Comparison of ENCODE assay signal across 11 cellular contexts in the genomic region with DNA sequence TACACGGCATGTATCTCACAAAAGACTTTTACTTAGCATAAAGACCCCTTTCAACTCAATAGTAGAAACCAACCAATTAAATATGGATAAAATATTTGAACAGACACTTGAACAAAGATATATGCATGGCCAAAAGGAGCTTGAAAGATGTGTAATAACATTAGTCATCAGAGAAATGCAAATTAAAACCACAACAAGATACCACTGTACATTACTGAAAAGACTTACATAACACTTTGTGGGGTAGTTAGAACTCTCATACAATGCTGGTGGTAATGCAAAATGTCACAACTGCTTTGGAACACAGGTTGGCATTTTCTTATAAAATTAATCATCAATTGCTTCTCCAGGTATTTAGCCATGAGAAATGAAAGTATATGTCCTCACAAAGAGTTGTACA.
A peak's percentile ranks its signal among the peaks of the same experiment; 100 is the strongest.
DNase-seq lines count a peak whose midpoint lies in the region; ATAC-seq, FAIRE-seq and TF ChIP-seq lines count a peak whose summit lies in the region.
"Had no signal": no experiment of that assay in that cellular context is flagged by ENCODE, and none has a peak within 500 bp of the region (broad histone marks: within the 10 kb centered on the region; RNA-seq: fewer than 3 reads in every experiment).

No MANE protein-coding gene starts in this region.

- H3K4me1 Mint-ChIP-seq in CD14-positive monocyte = peaks cover 11% of the 10 kb centered on the region
- no peaks in the 10 kb centered on the region for H3K4me1 Mint-ChIP-seq in mesothelial cell of epicardium

- no peaks in the 10 kb centered on the region for H3K36me3 ChIP-seq in keratinocyte (ENCODE audit: control insufficient read depth in 2 of 2, extremely low read depth in 1 of 2, insufficient read depth in 2 of 2, low read length in 2 of 2)

- H3K27ac ChIP-seq in keratinocyte (ENCODE audit: control insufficient read depth, insufficient read depth, low read length) = peak overlapping the region; percentile 3

- H3K27me3 Mint-ChIP-seq in CD14-positive monocyte (ENCODE audit: low read depth in 3 of 3) (no peaks in the 10 kb centered on the region), mesothelial cell of epicardium (ENCODE audit: low read depth) (no peaks in the 10 kb centered on the region)

- H3K27me3 ChIP-seq in keratinocyte (ENCODE audit: control insufficient read depth, extremely low read depth, insufficient read depth, low read length) = no peaks in the 10 kb centered on the region

- ATAC-seq in GM18517 (IDR thresholded peaks at IDR 0.05; ENCODE audit: unreplicated experiment) (peak; percentile 95), HG02852 (IDR thresholded peaks at IDR 0.05; ENCODE audit: unreplicated experiment) (peak; percentile 96)

- no peaks in the 10 kb centered on the region for H3K9me3 ChIP-seq in keratinocyte (ENCODE audit: control insufficient read depth, low read depth, low read length)

- dilution Hi-C loops in keratinocyte (cut with MboI; ENCODE audit: extremely low pct_ligation_motif_present, low sequenced_read_pairs) = no loop called here

- no peaks in the 10 kb centered on the region for H3K79me2 ChIP-seq in keratinocyte (ENCODE audit: control insufficient read depth, insufficient read depth, low read length)

- peak overlapping the region; percentile 18 for H3K4me2 ChIP-seq in keratinocyte (ENCODE audit: control insufficient read depth, extremely low read depth, insufficient read depth, low read depth, low read length)

- intact Hi-C loops in CD14-positive monocyte (cut with micrococcal nuclease) = no loop called here

- DNase-seq in RKO (ENCODE audit: low spot score) (peak; percentile 41), keratinocyte (ENCODE audit: low read depth, low spot score) (peak; percentile 40), NCI-H187 treated with DMSO at 0.1 percent for 48 hours (lab: John Stamatoyannopoulos, UW) (no peak), CD14-positive monocyte (ENCODE audit: low spot score) (no peak), T1000 (lab: John Stamatoyannopoulos, UW) (no peak), mesothelial cell of epicardium (ENCODE audit: low spot score in 2 of 2, unreplicated experiment in 2 of 2) (no peak)
- DNase-seq: activated CD8-positive, alpha-beta memory T cell treated with anti-CD3 and anti-CD28 coated beads, Interleukin-2, amount 50 U/mL, for 48 hours; effector CD4-positive, alpha-beta T cell; stimulated activated CD4-positive, alpha-beta T cell treated with anti-CD3 and anti-CD28 coated beads, Interleukin-2, amount 100 ng/mL, for 24 hours had no signal

- H3K27ac Mint-ChIP-seq in CD14-positive monocyte = no peak overlapping the region
- no peak overlapping the region for H3K27ac Mint-ChIP-seq in mesothelial cell of epicardium

- H3K4me3 ChIP-seq in keratinocyte (ENCODE audit: control insufficient read depth in 2 of 3, extremely low read depth in 1 of 3, insufficient read depth in 2 of 3, low read depth in 1 of 3, low read length in 3 of 3) = no peak overlapping the region

- TF ChIP-seq CTCF in keratinocyte (optimal IDR thresholded peaks at IDR 0.05 in 1 of 3, IDR thresholded peaks at IDR 0.05 in 1 of 3, conservative IDR thresholded peaks at IDR 0.05 in 1 of 3; ENCODE audit: extremely low read depth in 1 of 3, insufficient read depth in 2 of 3, low read length in 3 of 3) (no peak), CD14-positive monocyte (IDR thresholded peaks at IDR 0.05) (no peak), mesothelial cell of epicardium (IDR thresholded peaks at IDR 0.05; ENCODE audit: unreplicated experiment) (no peak)

- H3K9me1 ChIP-seq in keratinocyte (ENCODE audit: control insufficient read depth, extremely low read depth, insufficient read depth, low read length) = no peaks in the 10 kb centered on the region

- no peak overlapping the region for H2AFZ ChIP-seq in keratinocyte (ENCODE audit: control insufficient read depth, low read length)

- H3K9ac ChIP-seq in keratinocyte (ENCODE audit: control insufficient read depth, extremely low read depth, insufficient read depth, low read length) = no peak overlapping the region

- peaks cover 10% of the 10 kb centered on the region for H3K4me1 ChIP-seq in keratinocyte (ENCODE audit: control insufficient read depth, extremely low read depth, insufficient read depth, low read length)

- peak; percentile 39 for FAIRE-seq in keratinocyte (lab: Jason Lieb, UNC)

- H3K36me3 Mint-ChIP-seq in CD14-positive monocyte (peaks cover 10 to 18% of the 10 kb centered on the region in 2 donors), mesothelial cell of epicardium (peaks cover 2% of the 10 kb centered on the region)

- no peaks in the 10 kb centered on the region for H4K20me1 ChIP-seq in keratinocyte (ENCODE audit: control insufficient read depth, extremely low read depth, insufficient read depth, low read length)

- H3K9me3 Mint-ChIP-seq in CD14-positive monocyte (no peaks in the 10 kb centered on the region), mesothelial cell of epicardium (no peaks in the 10 kb centered on the region)

- H3K4me3 Mint-ChIP-seq in CD14-positive monocyte = no peak overlapping the region
- H3K4me3 Mint-ChIP-seq in mesothelial cell of epicardium = no peak overlapping the region

Comparison
In these comparisons a context has a peak if more than half of its experiments do, and no peak if none do; other contexts are left out.
1. DNase-seq: peak in RKO (single experiment) and keratinocyte (single experiment); none in NCI-H187 treated with DMSO at 0.1 percent for 48 hours (single experiment), CD14-positive monocyte (single experiment), T1000 (single experiment) and mesothelial cell of epicardium (0 of 2).